ENCODE assay signal across 22 cellular contexts in genomic region chr15:81097893-81098280, GRCh38. TPM values are rescaled to one million over a fixed set of nuclear protein-coding genes. Genes with fewer than 3 reads are reported as not detected.
A peak's percentile ranks its signal among the peaks of the same experiment; 100 is the strongest.
DNase-seq lines count a peak whose midpoint lies in the region; ATAC-seq, FAIRE-seq and TF ChIP-seq lines count a peak whose summit lies in the region.
"Had no signal": no experiment of that assay in that cellular context is flagged by ENCODE, and none has a peak within 500 bp of the region (broad histone marks: within the 10 kb centered on the region; RNA-seq: fewer than 3 reads in every experiment).

No MANE protein-coding gene starts in this region.

- TF ChIP-seq CTCF in heart left ventricle (IDR thresholded peaks at IDR 0.05) (no peak), right atrium auricular region (IDR thresholded peaks at IDR 0.05) (no peak), kidney (IDR thresholded peaks at IDR 0.05; ENCODE audit: borderline replicate concordance, extremely low read depth, insufficient read depth) (no peak), A673 (conservative IDR thresholded peaks at IDR 0.05; ENCODE audit: low read depth, low read length) (no peak), GM10266 (IDR thresholded peaks at IDR 0.05; ENCODE audit: control insufficient read depth, insufficient read depth, low read depth, missing control alignments) (no peak)

- no peaks in the 10 kb centered on the region for H3K9me3 ChIP-seq in heart left ventricle
- no peaks in the 10 kb centered on the region for H3K9me3 ChIP-seq in right atrium auricular region
- H3K9me3 ChIP-seq in adipocyte (ENCODE audit: control insufficient read depth, low read length): no peaks in the 10 kb centered on the region
- H3K9me3 ChIP-seq in kidney (ENCODE audit: control insufficient read depth in 1 of 2, low read length in 2 of 2): no peaks in the 10 kb centered on the region
- no peaks in the 10 kb centered on the region for H3K9me3 ChIP-seq in A673 (ENCODE audit: low read depth, low read length, poor library complexity, severe bottlenecking)
- H3K9me3 ChIP-seq: transverse colon had no signal

- CTCF ChIA-PET in A673 (lab: Charles Lee): no interaction called here

- H3K27me3 ChIP-seq in heart left ventricle (no peaks in the 10 kb centered on the region), right atrium auricular region (no peaks in the 10 kb centered on the region), adipocyte (replicated peaks; ENCODE audit: control insufficient read depth, insufficient read depth, low read length) (no peaks in the 10 kb centered on the region), A673 (replicated peaks; ENCODE audit: insufficient read depth, low read depth, low read length, poor library complexity) (peaks cover 4% of the 10 kb centered on the region)

- WGBS in heart left ventricle, 4 donors: 17 to 29% (median 25%) methylated on average over 5 of the region's 5 CpGs

- H3K27ac ChIP-seq in heart left ventricle: peak overlapping the region in 11 of 12 donors; percentile 6 to 68 (median 57)
- H3K27ac ChIP-seq in right atrium auricular region: peak overlapping the region in 1 of 2 donors; percentile 51
- H3K27ac ChIP-seq in kidney (ENCODE audit: low read depth in 2 of 2, low read length in 2 of 2): peak overlapping the region; percentile 13 to 60
- no peak overlapping the region for H3K27ac ChIP-seq in A673 (ENCODE audit: low read depth, low read length, poor library complexity, severe bottlenecking)
- H3K27ac ChIP-seq: transverse colon had no signal

- POLR2A ChIA-PET in A673 (lab: Charles Lee; ENCODE audit: low non-redundant PET): no interaction called here

- H3K4me3 ChIP-seq in heart left ventricle (no peak overlapping the region), right atrium auricular region (no peak overlapping the region), adipocyte (ENCODE audit: low read length) (no peak overlapping the region), kidney (ENCODE audit: low read length in 2 of 2) (no peak overlapping the region), A673 (ENCODE audit: low read depth, low read length, poor library complexity, severe bottlenecking) (no peak overlapping the region)
- H3K4me3 ChIP-seq: transverse colon had no signal

- TF ChIP-seq POLR2A in heart left ventricle (IDR thresholded peaks at IDR 0.05): no peak

- no TSS peak for BruUV-seq in A673 (replicated peaks; lab: Mats Ljungman, UMichigan)

- H3K9ac ChIP-seq in adipocyte (ENCODE audit: low read length) (no peak overlapping the region), kidney (ENCODE audit: low read length in 2 of 2) (no peak overlapping the region)

- ATAC-seq in heart left ventricle: peak in 1 of 4 donors; percentile 26
- ATAC-seq: effector memory CD8-positive, alpha-beta T cell; naive thymus-derived CD4-positive, alpha-beta T cell had no signal

- H3K4me1 ChIP-seq in heart left ventricle: peaks cover 0 to 46% (median 25%) of the 10 kb centered on the region in 12 donors
- H3K4me1 ChIP-seq in right atrium auricular region: peaks cover 0 to 15% of the 10 kb centered on the region in 2 donors
- H3K4me1 ChIP-seq in adipocyte (ENCODE audit: control insufficient read depth, insufficient read depth, low read length): peaks cover 18% of the 10 kb centered on the region
- H3K4me1 ChIP-seq in kidney (ENCODE audit: control insufficient read depth in 1 of 2, insufficient read depth in 1 of 2, low read depth in 1 of 2, low read length in 2 of 2): no peaks in the 10 kb centered on the region
- no peaks in the 10 kb centered on the region for H3K4me1 ChIP-seq in A673 (ENCODE audit: insufficient read depth, low read length, poor library complexity, severe bottlenecking)
- H3K4me1 ChIP-seq: transverse colon had no signal

- H3K36me3 ChIP-seq in heart left ventricle (no peaks in the 10 kb centered on the region), right atrium auricular region (no peaks in the 10 kb centered on the region), adipocyte (ENCODE audit: control insufficient read depth, insufficient read depth, low read length, severe bottlenecking) (no peaks in the 10 kb centered on the region), kidney (ENCODE audit: control insufficient read depth in 1 of 2, insufficient read depth in 2 of 2, low read length in 2 of 2) (no peaks in the 10 kb centered on the region), A673 (ENCODE audit: insufficient read depth, low read length, poor library complexity, severe bottlenecking) (no peaks in the 10 kb centered on the region)
- H3K36me3 ChIP-seq: transverse colon had no signal

- intact Hi-C loops in heart left ventricle (cut with DNase I) (loop anchor here in 7 of 10 donors (2.0 to 10.0 kb wide), 4 partner anchors 63 to 97 kb away; partner anchors contain the start of gene TLNRD1 (in 7 of the 7)), kidney (cut with DNase I) (no loop called here), A673 (cut with micrococcal nuclease; ENCODE audit: unreplicated experiment) (no loop called here)

- DNase-seq in heart left ventricle: peak in 1 of 5 donors; percentile 59
- DNase-seq in right atrium auricular region (ENCODE audit: low spot score): no peak
- peak; percentile 39 for DNase-seq in adipocyte (ENCODE audit: low read depth)
- DNase-seq in kidney: no peak
- DNase-seq in urothelium cell line (ENCODE audit: low spot score): peak; percentile 16
- no peak for DNase-seq in A673 (ENCODE audit: low spot score)
- no peak for DNase-seq in GM10266 (ENCODE audit: extremely low spot score)
- no peak for DNase-seq in NCI-H526 (lab: John Stamatoyannopoulos, UW)
- DNase-seq: activated CD4-positive, alpha-beta T cell treated with anti-CD3 and anti-CD28 coated beads for 1 hour; activated effector memory CD4-positive, alpha-beta T cell treated with anti-CD3 and anti-CD28 coated beads, Interleukin-2, amount 50 U/mL, for 16 hours; amygdala; CD4-positive, CD25-positive, alpha-beta regulatory T cell; DMS79; effector memory CD8-positive, alpha-beta T cell; MM.1S; naive thymus-derived CD4-positive, alpha-beta T cell; NCI-H2081; NCI-H524; OCI-M1; stimulated activated naive CD4-positive, alpha-beta T cell; T1000; transverse colon had no signal

- FAIRE-seq in kidney (lab: Jason Lieb, UNC) (no peak), urothelium cell line (lab: Jason Lieb, UNC) (no peak)

RNA-seq across cellular contexts. Expression of gene CFAP161, which starts 36.2 kb away (rescaled TPM):
- total RNA-seq in heart left ventricle (1 to 10 TPM in 3 of 9 donors, under 1 TPM in 5, not detected in 1; 0.22 to 2.0 (median 0.81) TPM), right atrium auricular region (1 to 10 TPM in 1 of 2 donors, not detected in 1; 6.2 TPM), kidney (0.50 TPM), A673 (2021) (1.6 and 2.8 TPM in 2 replicates)
- polyA plus RNA-seq in heart left ventricle (under 1 TPM in 1 of 2 donors, not detected in 1; 0.30 TPM), kidney (ENCODE audit: insufficient read depth, low read depth, low replicate concordance) (not detected)
- total RNA-seq: naive thymus-derived CD4-positive, alpha-beta T cell; transverse colon had no signal
- polyA plus RNA-seq: CD4-positive, CD25-positive, alpha-beta regulatory T cell; naive thymus-derived CD4-positive, alpha-beta T cell had no signal

Comparison
In these comparisons a context has a peak if more than half of its experiments do, and no peak if none do; other contexts are left out.
1. DNase-seq: peak in adipocyte (single experiment) and urothelium cell line (single experiment); none in right atrium auricular region (single experiment), kidney (single experiment), A673 (single experiment), GM10266 (single experiment) and NCI-H526 (0 of 2).
2. intact Hi-C loops: an anchor here in heart left ventricle (2.0 to 10.0 kb wide); none called in kidney and A673.